Comparison of ENCODE assay signal across 8 cellular contexts in the genomic region with DNA sequence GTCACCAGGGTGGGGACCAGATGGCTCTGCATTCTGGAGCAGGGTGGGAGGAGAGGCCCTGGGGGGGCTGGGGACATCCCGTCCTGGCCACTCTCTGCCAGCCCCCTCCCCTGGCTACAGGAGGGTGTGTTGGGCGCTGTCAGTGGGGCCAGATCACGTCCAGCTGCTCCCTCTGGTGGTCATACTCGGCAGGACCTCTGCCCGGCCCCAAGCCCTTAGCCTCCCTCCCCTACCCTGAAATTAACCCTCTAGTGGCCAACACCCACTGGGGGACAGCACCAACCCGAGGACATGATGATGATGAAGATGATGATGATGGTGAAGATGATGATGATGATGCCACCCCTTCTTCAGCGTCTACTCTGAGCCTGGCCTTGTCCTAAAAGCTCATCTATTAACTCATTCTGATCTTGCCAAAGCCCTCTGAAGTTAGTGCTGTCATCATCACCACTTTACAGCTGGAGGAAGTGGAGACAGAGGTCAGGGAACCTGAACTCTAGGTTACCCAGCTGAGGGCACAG. TPM values are rescaled to one million over a fixed set of nuclear protein-coding genes. Genes with fewer than 3 reads are reported as not detected.
DNase-seq lines count a peak whose midpoint lies in the region; ATAC-seq and TF ChIP-seq lines count a peak whose summit lies in the region.

No MANE protein-coding gene starts in this region.

- peak overlapping the region; percentile 15 for H3K4me2 ChIP-seq in mesendoderm (ENCODE audit: low read length)

- no peaks in the 10 kb centered on the region for H3K36me3 Mint-ChIP-seq in activated CD8-positive, alpha-beta T cell treated with anti-CD3 and anti-CD28 coated beads for 36 hours (ENCODE audit: low read depth)
- H3K36me3 Mint-ChIP-seq in effector memory CD8-positive, alpha-beta T cell (ENCODE audit: insufficient read depth) = no peaks in the 10 kb centered on the region

- H2BK120ac ChIP-seq in mesendoderm (ENCODE audit: low read depth, low read length) = no peak overlapping the region

- no CpG with 5 or more reads among the region's 7 CpGs for WGBS in mesendoderm (ENCODE audit: extremely low coverage, insufficient coverage, low lambda C conversion rate)

- peak overlapping the region; percentile 59 for H3K56ac ChIP-seq in mesendoderm (ENCODE audit: low read length)

- intact Hi-C loops in activated CD8-positive, alpha-beta T cell treated with anti-CD3 and anti-CD28 coated beads for 36 hours (cut with micrococcal nuclease) = loop anchor here (2.0 kb wide), 1 partner anchor 69 kb away; no protein-coding TSS in a partner anchor

- H3K4ac ChIP-seq in mesendoderm (ENCODE audit: low read depth, low read length) = peak overlapping the region; percentile 40

- peaks cover 4% of the 10 kb centered on the region for H3K4me1 Mint-ChIP-seq in activated CD8-positive, alpha-beta T cell treated with anti-CD3 and anti-CD28 coated beads for 36 hours (ENCODE audit: low read depth)
- peaks cover 5 to 14% of the 10 kb centered on the region in 2 donors for H3K4me1 Mint-ChIP-seq in effector memory CD8-positive, alpha-beta T cell (ENCODE audit: low read depth in 2 of 2)

- H3K27ac ChIP-seq in mesendoderm (ENCODE audit: low read depth, low read length) = no peak overlapping the region

- peak overlapping the region; percentile 29 for H3K18ac ChIP-seq in mesendoderm (ENCODE audit: low read length)

- H4K8ac ChIP-seq in mesendoderm (ENCODE audit: low read depth, low read length) = no peak overlapping the region

- no peak overlapping the region for H3K27ac Mint-ChIP-seq in activated CD8-positive, alpha-beta T cell treated with anti-CD3 and anti-CD28 coated beads for 36 hours
- H3K27ac Mint-ChIP-seq in effector memory CD8-positive, alpha-beta T cell = no peak overlapping the region

- POLR2A ChIA-PET in activated CD8-positive, alpha-beta T cell treated with anti-CD3 and anti-CD28 coated beads for 36 hours (lab: Charles Lee) = interaction anchor here (0.6 to 1.1 kb wide), 2 partner anchors 69 to 102 kb away, joined by 3 to 4 read pairs; no protein-coding TSS in a partner anchor

- H2AK5ac ChIP-seq in mesendoderm (ENCODE audit: low read length) = no peak overlapping the region

- peak; percentile 75 for TF ChIP-seq CTCF in activated CD8-positive, alpha-beta T cell treated with anti-CD3 and anti-CD28 coated beads for 36 hours (IDR thresholded peaks at IDR 0.05)

- H2BK15ac ChIP-seq in mesendoderm (replicated peaks; ENCODE audit: low read depth) = no peak overlapping the region

- no peaks in the 10 kb centered on the region for H3K27me3 ChIP-seq in mesendoderm (ENCODE audit: insufficient read depth, low read length, poor library complexity)

- peak; percentile 44 for ATAC-seq in GM19324 (IDR thresholded peaks at IDR 0.05; ENCODE audit: low FRiP score, unreplicated experiment)
- ATAC-seq in activated CD8-positive, alpha-beta T cell treated with anti-CD3 and anti-CD28 coated beads for 36 hours = peak; percentile 96
- ATAC-seq in effector memory CD8-positive, alpha-beta T cell (replicated peaks) = peak; percentile 86

- H3K9ac ChIP-seq in mesendoderm (ENCODE audit: low read length) = peak overlapping the region; percentile 18

- H3K9me3 Mint-ChIP-seq in activated CD8-positive, alpha-beta T cell treated with anti-CD3 and anti-CD28 coated beads for 36 hours = no peaks in the 10 kb centered on the region
- peaks cover 5 to 11% of the 10 kb centered on the region in 2 donors for H3K9me3 Mint-ChIP-seq in effector memory CD8-positive, alpha-beta T cell

- H3K27me3 Mint-ChIP-seq in activated CD8-positive, alpha-beta T cell treated with anti-CD3 and anti-CD28 coated beads for 36 hours = no peaks in the 10 kb centered on the region
- no peaks in the 10 kb centered on the region for H3K27me3 Mint-ChIP-seq in effector memory CD8-positive, alpha-beta T cell

- CTCF ChIA-PET in activated CD8-positive, alpha-beta T cell treated with anti-CD3 and anti-CD28 coated beads for 36 hours (lab: Charles Lee) = interaction anchor here (0.7 to 3.7 kb wide), 20 partner anchors 8 to 129 kb away, joined by 3 to 42 read pairs (median 4); a partner anchor contains a TSS

- DNase-seq in AG08396 (ENCODE audit: low spot score) = peak; percentile 90
- peak; percentile 65 to 90 for DNase-seq in NCI-H526 (lab: John Stamatoyannopoulos, UW)
- peak; percentile 81 for DNase-seq in activated CD8-positive, alpha-beta T cell treated with anti-CD3 and anti-CD28 coated beads for 36 hours
- DNase-seq in effector memory CD8-positive, alpha-beta T cell = peak; percentile 55 to 61 (median 56)
- peak; percentile 86 for DNase-seq in mesendoderm
- DNase-seq in stimulated activated CD8-positive, alpha-beta memory T cell treated with anti-CD3 and anti-CD28 coated beads, Interleukin-4, amount 100 ng/mL, for 24 hours (ENCODE audit: low read depth) = peak; percentile 47
- no peak for DNase-seq in NCI-H1092 treated with DMSO at 0.1 percent for 48 hours (lab: John Stamatoyannopoulos, UW)

- no peak overlapping the region for H3K4me3 Mint-ChIP-seq in activated CD8-positive, alpha-beta T cell treated with anti-CD3 and anti-CD28 coated beads for 36 hours
- no peak overlapping the region for H3K4me3 Mint-ChIP-seq in effector memory CD8-positive, alpha-beta T cell

- H3K4me3 ChIP-seq in mesendoderm (ENCODE audit: low read length) = no peak overlapping the region

- no peak overlapping the region for H4K5ac ChIP-seq in mesendoderm (ENCODE audit: low read length)

- no peaks in the 10 kb centered on the region for H3K4me1 ChIP-seq in mesendoderm (ENCODE audit: control insufficient read depth, low read depth, low read length)

- H3K79me1 ChIP-seq in mesendoderm (ENCODE audit: low read length) = no peaks in the 10 kb centered on the region

- H3K36me3 ChIP-seq in mesendoderm (ENCODE audit: control insufficient read depth, insufficient read depth, low read length) = no peaks in the 10 kb centered on the region

- H3K79me2 ChIP-seq in mesendoderm (ENCODE audit: control insufficient read depth, insufficient read depth, low read length) = no peaks in the 10 kb centered on the region

- no peak overlapping the region for H3K23ac ChIP-seq in mesendoderm (ENCODE audit: low read length)

- no peak overlapping the region for H2BK5ac ChIP-seq in mesendoderm (ENCODE audit: low read length)

RNA-seq across cellular contexts. Expression of a gene that starts 0.6 kb away (rescaled TPM):
- total RNA-seq in activated CD8-positive, alpha-beta T cell treated with anti-CD3 and anti-CD28 coated beads for 36 hours = under 1 TPM; 0.25 to 0.27 TPM
- 0.34 TPM for polyA plus RNA-seq in mesendoderm (2013, experiment 1 of 2)
- 0.49 TPM for polyA plus RNA-seq in mesendoderm (2013, experiment 2 of 2)

RNA-seq across cellular contexts. Expression of a gene that starts 3.2 kb away (rescaled TPM):
- 1 to 10 TPM in 1 of 2 experiments, not detected in 1; 1.9 TPM for total RNA-seq in activated CD8-positive, alpha-beta T cell treated with anti-CD3 and anti-CD28 coated beads for 36 hours
- 3.2 TPM for polyA plus RNA-seq in mesendoderm (2013, experiment 1 of 2)
- polyA plus RNA-seq in mesendoderm (2013, experiment 2 of 2) = 3.1 TPM

RNA-seq across cellular contexts. Expression of a gene that starts 7.6 kb away (rescaled TPM):
- total RNA-seq in activated CD8-positive, alpha-beta T cell treated with anti-CD3 and anti-CD28 coated beads for 36 hours = under 1 TPM in 1 of 2 experiments, not detected in 1; 0.38 TPM
- polyA plus RNA-seq in mesendoderm (2013, experiment 1 of 2) = 3.8 TPM
- 4.5 TPM for polyA plus RNA-seq in mesendoderm (2013, experiment 2 of 2)

RNA-seq across cellular contexts. Expression of a gene that starts 19.1 kb away (rescaled TPM):
- total RNA-seq in activated CD8-positive, alpha-beta T cell treated with anti-CD3 and anti-CD28 coated beads for 36 hours = 100 to 1,000 TPM; 225 to 241 TPM
- polyA plus RNA-seq in mesendoderm (2013, experiment 1 of 2) = 130 TPM
- polyA plus RNA-seq in mesendoderm (2013, experiment 2 of 2) = 134 TPM

RNA-seq across cellular contexts. Expression of a gene that starts 19.8 kb away (rescaled TPM):
- not detected for total RNA-seq in activated CD8-positive, alpha-beta T cell treated with anti-CD3 and anti-CD28 coated beads for 36 hours
- polyA plus RNA-seq in mesendoderm (2013, experiment 1 of 2) = 0.10 TPM
- polyA plus RNA-seq in mesendoderm (2013, experiment 2 of 2) = 0.10 TPM

Comparison
In these comparisons a context has a peak if more than half of its experiments do, and no peak if none do; other contexts are left out.
1. ATAC-seq: peak in every context shown above with its lines; median percentile 96 in activated CD8-positive, alpha-beta T cell treated with anti-CD3 and anti-CD28 coated beads for 36 hours; 86 in effector memory CD8-positive, alpha-beta T cell; 44 in GM19324.